In the genomic region with DNA sequence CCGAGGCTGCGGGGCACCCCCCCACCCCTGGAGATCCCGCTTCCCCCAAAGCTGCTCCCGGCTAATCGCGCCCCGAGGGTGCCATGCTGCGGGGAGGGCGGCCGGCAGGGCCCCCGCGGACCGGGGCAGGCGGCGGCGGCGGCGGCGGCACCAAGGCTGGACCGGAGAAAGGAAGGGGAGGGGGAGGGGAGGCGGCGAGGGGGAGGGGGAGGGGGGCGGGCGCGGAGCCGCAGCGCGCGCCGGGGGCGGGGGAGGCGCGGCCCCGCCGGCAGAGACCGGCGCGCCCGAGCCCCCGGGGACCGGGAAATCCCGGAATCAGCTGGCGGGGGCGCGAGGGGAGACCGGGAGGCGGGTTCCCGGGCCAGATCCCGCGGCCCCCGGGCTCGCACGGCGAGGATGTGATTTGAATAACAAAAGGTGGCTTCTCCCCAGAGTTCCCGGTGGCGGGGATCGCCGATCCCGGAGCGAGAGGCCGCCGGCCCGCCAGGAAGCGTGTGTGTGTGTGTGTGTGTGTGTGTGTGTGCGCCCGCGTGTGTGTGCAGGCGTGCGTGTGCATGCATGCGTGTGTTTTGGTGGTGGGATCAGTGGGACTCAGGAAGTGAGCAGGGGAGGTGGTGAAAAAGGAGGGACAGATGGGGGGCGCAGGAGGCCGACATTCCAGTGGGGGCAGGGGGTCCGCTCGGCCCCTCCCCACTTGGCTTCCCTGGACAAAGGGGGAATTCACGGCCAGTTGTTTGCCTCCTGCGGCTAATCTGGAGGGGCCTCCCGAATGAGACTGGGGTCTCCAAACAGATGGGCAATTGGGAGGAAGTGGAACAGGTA, we compare ENCODE assay signal across 8 cellular contexts.
DNase-seq lines count a peak whose midpoint lies in the region; ATAC-seq and TF ChIP-seq lines count a peak whose summit lies in the region.

No MANE protein-coding gene starts in this region.

- ATAC-seq in GM21447 (IDR thresholded peaks at IDR 0.05; ENCODE audit: unreplicated experiment) (no peak), HG02840 (IDR thresholded peaks at IDR 0.05; ENCODE audit: low FRiP score, unreplicated experiment) (no peak)

- no peak for DNase-seq in AG04449 (ENCODE audit: low read depth, low spot score)
- DNase-seq in GM20000 (ENCODE audit: low spot score), result peak; percentile 76
- DNase-seq in RKO (ENCODE audit: low spot score), result peak; percentile 32
- no peak for DNase-seq in right atrium auricular region (ENCODE audit: low spot score)
- DNase-seq in posterior cingulate gyrus, result peak in 8 of 10 donors; percentile 34 to 89 (median 56)

- peaks cover 0 to 6% of the 10 kb centered on the region in 2 donors for H3K9me3 ChIP-seq in right atrium auricular region

- CTCF ChIA-PET in AG04449 (lab: Yijun Ruan, JAX), result interaction anchor here (1.0 kb wide), 1 partner anchor 10 kb away, joined by 3 read pairs; no protein-coding TSS in a partner anchor

- peaks cover 0 to 24% of the 10 kb centered on the region in 2 donors for H3K4me1 ChIP-seq in right atrium auricular region

- H3K27ac ChIP-seq in adipose tissue (ENCODE audit: low read depth, low read length), result peak overlapping the region; percentile 2
- peak overlapping the region; percentile 72 to 79 for H3K27ac ChIP-seq in right atrium auricular region

- H3K4me3 ChIP-seq in AG04449 (ENCODE audit: low read depth, low read length), result peak overlapping the region; percentile 60
- H3K4me3 ChIP-seq in right atrium auricular region, result peak overlapping the region; percentile 54 to 73

- TF ChIP-seq CTCF in AG04449 (IDR thresholded peaks at IDR 0.05; ENCODE audit: insufficient read depth, low read length, missing control alignments), result no peak
- no peak for TF ChIP-seq CTCF in GM20000 (IDR thresholded peaks at IDR 0.05; ENCODE audit: extremely low read depth, missing control alignments)
- TF ChIP-seq CTCF in right atrium auricular region (IDR thresholded peaks at IDR 0.05), result no peak

- no peaks in the 10 kb centered on the region for H3K36me3 ChIP-seq in right atrium auricular region

- POLR2A ChIA-PET in AG04449 (lab: Yijun Ruan, JAX), result interaction anchor here (0.5 to 0.7 kb wide), 2 partner anchors 94 to 277 kb away, joined by 3 read pairs; no protein-coding TSS in a partner anchor

- 0 to 1% (median 0%) methylated on average over 51 to 66 of the region's 77 CpGs for WGBS in adipose tissue, 3 donors

- no peaks in the 10 kb centered on the region for H3K27me3 ChIP-seq in right atrium auricular region

- intact Hi-C loops in posterior cingulate gyrus (cut with DNase I), result loop anchor here (1.0 to 2.0 kb wide), 2 partner anchors 28 to 40 kb away; no protein-coding TSS in a partner anchor

Comparison
In these comparisons a context has a peak if more than half of its experiments do, and no peak if none do; other contexts are left out.
1. DNase-seq: peak in GM20000 (single experiment), RKO (single experiment) and posterior cingulate gyrus (8 of 10); none in AG04449 (single experiment) and right atrium auricular region (single experiment).